ENCODE assay signal across 19 cellular contexts in genomic region chr11:66556086-66556485, GRCh38. TPM values are rescaled to one million over a fixed set of nuclear protein-coding genes. Genes with fewer than 3 reads are reported as not detected.
"Had no signal": no experiment of that assay in that cellular context is flagged by ENCODE, and none has a peak within 500 bp of the region (broad histone marks: within the 10 kb centered on the region; RNA-seq: fewer than 3 reads in every experiment).

No MANE protein-coding gene starts in this region.

- DNase-seq: activated CD4-positive, alpha-beta T cell treated with anti-CD3 and anti-CD28 coated beads for 1 hour; activated CD8-positive, alpha-beta memory T cell treated with anti-CD3 and anti-CD28 coated beads for 24 hours; activated gamma-delta T cell treated with Interleukin-2 at 50 U/mL for 16 hours; cerebellar nuclear complex; effector CD8-positive, alpha-beta T cell; gastrocnemius medialis; heart left ventricle; kidney; occipital lobe; stimulated activated CD4-positive, alpha-beta T cell treated with anti-CD3 and anti-CD28 coated beads, Interleukin-12 subunit alpha, Interleukin-12 subunit beta, amount 100 ng/mL, for 4 hours; stimulated activated CD4-positive, alpha-beta T cell treated with anti-CD3 and anti-CD28 coated beads, Interleukin-2, amount 100 ng/mL, for 24 hours; stimulated activated naive CD4-positive, alpha-beta T cell treated with Interleukin-2 at 50 U/mL for 16 hours; WERI-Rb-1 had no signal

- H3K4me3 ChIP-seq: gastrocnemius medialis, heart left ventricle, tibial nerve had no signal

- H3K27ac ChIP-seq: heart left ventricle, tibial nerve, WERI-Rb-1 had no signal

- H3K9me3 ChIP-seq: gastrocnemius medialis, heart left ventricle, tibial nerve had no signal

- H3K36me3 ChIP-seq: gastrocnemius medialis, heart left ventricle, tibial nerve, WERI-Rb-1 had no signal

RNA-seq across cellular contexts. Expression of gene ACTN3, which starts 9.4 kb away (rescaled TPM):
- total RNA-seq: bronchial epithelial cell, heart left ventricle, left lobe of liver, lung microvascular endothelial cell, occipital lobe had no signal

RNA-seq across cellular contexts. Expression of gene CTSF, which starts 12.3 kb away (rescaled TPM):
- total RNA-seq: mesothelial cell of epicardium had no signal

RNA-seq across cellular contexts. Expression of gene CCDC87, which starts 36.8 kb away (rescaled TPM):
- total RNA-seq: natural killer cell treated with Interleukin-12 subunit alpha and Interleukin-12 subunit beta and Interleukin-15 and Interleukin-18, amount 100 ng/mL, for 72 hours had no signal
